In genomic region chr4:84378277-84378838, GRCh38 we compare ENCODE assay signal across 14 cellular contexts.
A peak's percentile ranks its signal among the peaks of the same experiment; 100 is the strongest.
DNase-seq lines count a peak whose midpoint lies in the region; ATAC-seq and TF ChIP-seq lines count a peak whose summit lies in the region.
"Had no signal": no experiment of that assay in that cellular context is flagged by ENCODE, and none has a peak within 500 bp of the region (broad histone marks: within the 10 kb centered on the region; RNA-seq: fewer than 3 reads in every experiment).

No MANE protein-coding gene starts in this region.

- H3K27me3 ChIP-seq in GM23338 (ENCODE audit: insufficient read depth) = peaks cover 83% of the 10 kb centered on the region
- H3K27me3 ChIP-seq in HUES64 (ENCODE audit: insufficient read depth, low read length) = peaks cover 75% of the 10 kb centered on the region
- peaks cover 10% of the 10 kb centered on the region for H3K27me3 ChIP-seq in iPS-15b (ENCODE audit: control insufficient read depth, insufficient read depth, low read length)
- peaks cover 80% of the 10 kb centered on the region for H3K27me3 ChIP-seq in neural progenitor cell
- no peaks in the 10 kb centered on the region for H3K27me3 ChIP-seq in vagina

- H2AFZ ChIP-seq in GM23338 = no peak overlapping the region
- no peak overlapping the region for H2AFZ ChIP-seq in neural progenitor cell (replicated peaks)

- H3K9me2 ChIP-seq in GM23338 (ENCODE audit: insufficient read depth) = no peaks in the 10 kb centered on the region

- H3K79me2 ChIP-seq in GM23338 (replicated peaks; ENCODE audit: insufficient read depth) = no peaks in the 10 kb centered on the region
- H3K79me2 ChIP-seq in neural progenitor cell (ENCODE audit: low read depth) = no peaks in the 10 kb centered on the region

- H3K36me3 Mint-ChIP-seq in GM23338 (ENCODE audit: low read depth) (no peaks in the 10 kb centered on the region), neural progenitor cell (no peaks in the 10 kb centered on the region)
- H3K36me3 Mint-ChIP-seq in activated T-helper 17 cell treated with anti-CD3 and anti-CD28 coated beads, Interleukin-2, amount 50 U/mL, for 72 hours (ENCODE audit: low read depth) = no peaks in the 10 kb centered on the region

- H3K4me1 ChIP-seq in GM23338 (ENCODE audit: insufficient read depth) = peaks cover 49% of the 10 kb centered on the region
- peaks cover 53% of the 10 kb centered on the region for H3K4me1 ChIP-seq in HUES64 (ENCODE audit: insufficient read depth, low read length)
- H3K4me1 ChIP-seq in iPS-15b (ENCODE audit: control insufficient read depth, insufficient read depth, low read length) = peaks cover 9% of the 10 kb centered on the region
- H3K4me1 ChIP-seq in neural progenitor cell = peaks cover 48% of the 10 kb centered on the region
- no peaks in the 10 kb centered on the region for H3K4me1 ChIP-seq in vagina

- DNase-seq in GM23338 (ENCODE audit: low spot score) = peak; percentile 39
- DNase-seq in neural progenitor cell (ENCODE audit: low spot score) = peak; percentile 36
- DNase-seq in vagina (ENCODE audit: extremely low spot score in 2 of 2) = no peak
- DNase-seq: C1 segment of cervical spinal cord; CD4-positive, alpha-beta T cell; DMS79 had no signal

- intact Hi-C loops in vagina (cut with DNase I) = no loop called here

- TF ChIP-seq CTCF in GM23338 (conservative IDR thresholded peaks at IDR 0.05; ENCODE audit: low read depth in 2 of 2) (no peak), neural progenitor cell (IDR thresholded peaks at IDR 0.05) (no peak), vagina (IDR thresholded peaks at IDR 0.05) (no peak)

- 36% methylated on average over 7 of the region's 7 CpGs for WGBS in HUES64

- H3K9me3 Mint-ChIP-seq in GM23338 (no peaks in the 10 kb centered on the region), neural progenitor cell (peaks cover 2% of the 10 kb centered on the region)
- no peaks in the 10 kb centered on the region for H3K9me3 Mint-ChIP-seq in activated T-helper 17 cell treated with anti-CD3 and anti-CD28 coated beads, Interleukin-2, amount 50 U/mL, for 72 hours
- H3K9me3 Mint-ChIP-seq: CD4-positive, alpha-beta T cell had no signal

- peak overlapping the region; percentile 72 for H3K4me2 ChIP-seq in GM23338
- H3K4me2 ChIP-seq in neural progenitor cell = peak overlapping the region; percentile 75

- H3K4me3 ChIP-seq in GM23338 (peak overlapping the region; percentile 39), HUES64 (ENCODE audit: low read length) (peak overlapping the region; percentile 32), iPS-15b (ENCODE audit: low read depth, low read length) (peak overlapping the region; percentile 22), neural progenitor cell (peak overlapping the region; percentile 25), vagina (no peak overlapping the region)
- H3K4me3 ChIP-seq: GM12878 had no signal

- no peaks in the 10 kb centered on the region for H4K20me1 ChIP-seq in GM23338 (replicated peaks; ENCODE audit: insufficient read depth)
- peaks cover 13% of the 10 kb centered on the region for H4K20me1 ChIP-seq in neural progenitor cell (ENCODE audit: low read depth)

- H3F3A ChIP-seq in GM23338 (replicated peaks; ENCODE audit: low read depth) (no peaks in the 10 kb centered on the region), neural progenitor cell (ENCODE audit: low read depth) (peaks cover 38% of the 10 kb centered on the region)

- H3K27me3 Mint-ChIP-seq in GM23338 (ENCODE audit: insufficient read depth, low read depth, poor library complexity) (peaks cover 38% of the 10 kb centered on the region), neural progenitor cell (ENCODE audit: insufficient read depth, low read depth) (peaks cover 59% of the 10 kb centered on the region)
- peaks cover 12% of the 10 kb centered on the region for H3K27me3 Mint-ChIP-seq in activated T-helper 17 cell treated with anti-CD3 and anti-CD28 coated beads, Interleukin-2, amount 50 U/mL, for 72 hours

- H3K4me3 Mint-ChIP-seq in GM23338 (peak overlapping the region; percentile 68), neural progenitor cell (peak overlapping the region; percentile 48)
- H3K4me3 Mint-ChIP-seq in activated T-helper 17 cell treated with anti-CD3 and anti-CD28 coated beads, Interleukin-2, amount 50 U/mL, for 72 hours = no peak overlapping the region
- H3K4me3 Mint-ChIP-seq: B cell; CD4-positive, alpha-beta T cell had no signal

- peak; percentile 35 for ATAC-seq in GM23338
- ATAC-seq in HG03439 (IDR thresholded peaks at IDR 0.05; ENCODE audit: unreplicated experiment) = no peak
- no peak for ATAC-seq in activated T-helper 17 cell treated with anti-CD3 and anti-CD28 coated beads, Interleukin-2, amount 50 U/mL, for 72 hours (replicated peaks)
- ATAC-seq: GM12878, HCT116 had no signal

- H3K9ac ChIP-seq in HUES64 (ENCODE audit: low read depth, low read length) (no peak overlapping the region), iPS-15b (ENCODE audit: low read depth, low read length) (no peak overlapping the region), neural progenitor cell (no peak overlapping the region)

- no peaks in the 10 kb centered on the region for H3K9me3 ChIP-seq in HUES64 (ENCODE audit: insufficient read depth, low read depth, low read length)
- no peaks in the 10 kb centered on the region for H3K9me3 ChIP-seq in iPS-15b (ENCODE audit: control insufficient read depth, insufficient read depth, low read length)
- H3K9me3 ChIP-seq in neural progenitor cell (ENCODE audit: low read depth) = no peaks in the 10 kb centered on the region
- no peaks in the 10 kb centered on the region for H3K9me3 ChIP-seq in vagina

- H3K36me3 ChIP-seq in GM23338 (ENCODE audit: insufficient read depth) = no peaks in the 10 kb centered on the region
- H3K36me3 ChIP-seq in HUES64 (ENCODE audit: insufficient read depth, low read length) = no peaks in the 10 kb centered on the region
- no peaks in the 10 kb centered on the region for H3K36me3 ChIP-seq in iPS-15b (ENCODE audit: control insufficient read depth, insufficient read depth, low read length)
- no peaks in the 10 kb centered on the region for H3K36me3 ChIP-seq in neural progenitor cell
- H3K36me3 ChIP-seq in vagina = no peaks in the 10 kb centered on the region

- no peak for TF ChIP-seq POLR2A in vagina (IDR thresholded peaks at IDR 0.05)

- H3K4me1 Mint-ChIP-seq in GM23338 (peaks cover 41% of the 10 kb centered on the region), neural progenitor cell (peaks cover 25% of the 10 kb centered on the region)
- no peaks in the 10 kb centered on the region for H3K4me1 Mint-ChIP-seq in activated T-helper 17 cell treated with anti-CD3 and anti-CD28 coated beads, Interleukin-2, amount 50 U/mL, for 72 hours
- H3K4me1 Mint-ChIP-seq: B cell had no signal

- H3K27ac Mint-ChIP-seq in GM23338 (no peak overlapping the region), neural progenitor cell (no peak overlapping the region)
- H3K27ac Mint-ChIP-seq in activated T-helper 17 cell treated with anti-CD3 and anti-CD28 coated beads, Interleukin-2, amount 50 U/mL, for 72 hours = no peak overlapping the region
- H3K27ac Mint-ChIP-seq: B cell; CD4-positive, alpha-beta T cell had no signal

- no peak overlapping the region for H3K27ac ChIP-seq in GM23338 (ENCODE audit: low read depth)
- peak overlapping the region; percentile 54; the same call in 1 of the 2 replicates for H3K27ac ChIP-seq in HUES64 (ENCODE audit: low read depth, low read length)
- H3K27ac ChIP-seq in neural progenitor cell = no peak overlapping the region
- no peak overlapping the region for H3K27ac ChIP-seq in vagina
- H3K27ac ChIP-seq: HL-60 had no signal

TF ChIP-seq in GM23338, 12 proteins besides CTCF, POLR2A, EP300 and RAD21:
- TF ChIP-seq CREB1 (CRISPR knock-in tag; IDR thresholded peaks at IDR 0.05; ENCODE audit: low read depth) (peak; percentile 68; the same call in 1 of the 2 replicates), REST (IDR thresholded peaks at IDR 0.05; ENCODE audit: unreplicated experiment) (no peak)

Comparison
In these comparisons a context has a peak if more than half of its experiments do, and no peak if none do; other contexts are left out.
1. DNase-seq: peak in GM23338 (single experiment) and neural progenitor cell (single experiment); none in vagina (0 of 2).
2. H3K4me3 ChIP-seq: peak in GM23338 (single experiment), HUES64 (single experiment), iPS-15b (single experiment) and neural progenitor cell (single experiment); none in vagina (0 of 2).